In genomic region chr1:160070243-160071163, GRCh38 we compare ENCODE assay signal across 8 cellular contexts.
A peak's percentile ranks its signal among the peaks of the same experiment; 100 is the strongest.
DNase-seq lines count a peak whose midpoint lies in the region; ATAC-seq and TF ChIP-seq lines count a peak whose summit lies in the region.

No MANE protein-coding gene starts in this region.

- no peak for TF ChIP-seq CTCF in epithelial cell of esophagus (IDR thresholded peaks at IDR 0.05; ENCODE audit: insufficient read depth, low read depth, low read length, missing control alignments)

- H3K4me3 ChIP-seq in epithelial cell of esophagus (ENCODE audit: low read length), result peak overlapping the region; percentile 27

- DNase-seq in ACHN (peak; percentile 72), NCI-H69 (lab: John Stamatoyannopoulos, UW) (peak; percentile 89), activated T-cell treated with anti-CD3 and anti-CD28 coated beads for 1 hour (ENCODE audit: low read depth) (peak; percentile 68), epithelial cell of esophagus (ENCODE audit: low read depth) (peak; percentile 50), midbrain (lab: John Stamatoyannopoulos, UW) (peak; percentile 92)
- DNase-seq in stimulated activated CD8-positive, alpha-beta memory T cell treated with anti-CD3 and anti-CD28 coated beads, Interleukin-15, amount 100 ng/mL, for 4 hours (ENCODE audit: low read depth in 2 of 2), result peak; percentile 62 to 63

- ATAC-seq in GM19351 (IDR thresholded peaks at IDR 0.05; ENCODE audit: unreplicated experiment), result peak; percentile 44
- no peak for ATAC-seq in GM18520 (IDR thresholded peaks at IDR 0.05; ENCODE audit: unreplicated experiment)

- in situ Hi-C loops in ACHN (cut with HindIII; ENCODE audit: low pct_ligation_motif_present, low pct_unique_long_range_greater_than_20kb, low sequenced_read_pairs), result no loop called here
